13 cellular contexts compared by ENCODE assay signal in genomic region chr19:35720163-35720524, GRCh38. TPM values are rescaled to one million over a fixed set of nuclear protein-coding genes. Genes with fewer than 3 reads are reported as not detected.
DNase-seq lines count a peak whose midpoint lies in the region; ATAC-seq and TF ChIP-seq lines count a peak whose summit lies in the region.
"Had no signal": no experiment of that assay in that cellular context is flagged by ENCODE, and none has a peak within 500 bp of the region (broad histone marks: within the 10 kb centered on the region; RNA-seq: fewer than 3 reads in every experiment).

No MANE protein-coding gene starts in this region.

- POLR2A ChIA-PET in naive thymus-derived CD4-positive, alpha-beta T cell (lab: Charles Lee) = interaction anchor here (1.0 kb wide), 1 partner anchor 18 kb away, joined by 4 read pairs; no protein-coding TSS in a partner anchor

- H3K4me1 Mint-ChIP-seq in T-helper 2 cell treated with Interferon-gamma antibody and Interleukin-4, amounts not matched to agents 5 μg/mL and 100 μg/mL, for 36 hours (ENCODE audit: low read depth) = peaks cover 16% of the 10 kb centered on the region
- peaks cover 27% of the 10 kb centered on the region for H3K4me1 Mint-ChIP-seq in T-helper 17 cell
- peaks cover 21 to 48% (median 30%) of the 10 kb centered on the region in 7 donors for H3K4me1 Mint-ChIP-seq in naive thymus-derived CD4-positive, alpha-beta T cell

- H3K4me3 Mint-ChIP-seq in T-helper 2 cell treated with Interferon-gamma antibody and Interleukin-4, amounts not matched to agents 5 μg/mL and 100 μg/mL, for 36 hours = peak overlapping the region; percentile 24
- H3K4me3 Mint-ChIP-seq in T-helper 17 cell = peak overlapping the region; percentile 43
- peak overlapping the region in 7 of 10 donors; percentile 5 to 86 (median 34) for H3K4me3 Mint-ChIP-seq in naive thymus-derived CD4-positive, alpha-beta T cell

- H3K9me3 Mint-ChIP-seq in T-helper 2 cell treated with Interferon-gamma antibody and Interleukin-4, amounts not matched to agents 5 μg/mL and 100 μg/mL, for 36 hours = no peaks in the 10 kb centered on the region
- no peaks in the 10 kb centered on the region for H3K9me3 Mint-ChIP-seq in naive thymus-derived CD4-positive, alpha-beta T cell

- H3K27ac ChIP-seq in naive thymus-derived CD4-positive, alpha-beta T cell (ENCODE audit: low read depth, low read length) = no peak overlapping the region
- H3K27ac ChIP-seq: breast epithelium, prostate gland, transverse colon had no signal

- no peaks in the 10 kb centered on the region for H3K9me3 ChIP-seq in T-helper 17 cell (ENCODE audit: control insufficient read depth, low read length, poor library complexity, severe bottlenecking)
- H3K9me3 ChIP-seq in naive thymus-derived CD4-positive, alpha-beta T cell (ENCODE audit: control insufficient read depth in 2 of 3, low read length in 3 of 3) = no peaks in the 10 kb centered on the region
- H3K9me3 ChIP-seq: breast epithelium, prostate gland, transverse colon had no signal

- peaks cover 21 to 27% of the 10 kb centered on the region in 2 donors for H3K4me1 ChIP-seq in naive thymus-derived CD4-positive, alpha-beta T cell (ENCODE audit: control insufficient read depth in 2 of 2, insufficient read depth in 2 of 2, low read length in 2 of 2)

- DNase-seq in T-helper 2 cell treated with Interferon-gamma antibody and Interleukin-4, amounts not matched to agents 5 μg/mL and 100 μg/mL, for 36 hours (ENCODE audit: low spot score) = no peak
- no peak for DNase-seq in T-helper 2 cell
- DNase-seq in T-helper 17 cell = no peak
- DNase-seq in naive thymus-derived CD4-positive, alpha-beta T cell = no peak
- no peak for DNase-seq in NCI-H345 (lab: John Stamatoyannopoulos, UW)
- DNase-seq: effector memory CD4-positive, alpha-beta T cell; foreskin melanocyte; mesendoderm; SHP77; transverse colon had no signal

- intact Hi-C loops in naive thymus-derived CD4-positive, alpha-beta T cell (cut with micrococcal nuclease) = no loop called here

- CTCF ChIA-PET in naive thymus-derived CD4-positive, alpha-beta T cell (lab: Charles Lee) = no interaction called here

- peaks cover 48% of the 10 kb centered on the region for H3K36me3 Mint-ChIP-seq in T-helper 2 cell treated with Interferon-gamma antibody and Interleukin-4, amounts not matched to agents 5 μg/mL and 100 μg/mL, for 36 hours (ENCODE audit: low read depth)
- peaks cover 4% of the 10 kb centered on the region for H3K36me3 Mint-ChIP-seq in T-helper 17 cell (ENCODE audit: low read depth)
- peaks cover 0 to 28% (median 4%) of the 10 kb centered on the region in 5 donors for H3K36me3 Mint-ChIP-seq in naive thymus-derived CD4-positive, alpha-beta T cell

- H3K27me3 ChIP-seq in naive thymus-derived CD4-positive, alpha-beta T cell (ENCODE audit: control insufficient read depth in 2 of 2, insufficient read depth in 2 of 2, low read length in 2 of 2) = no peaks in the 10 kb centered on the region
- H3K27me3 ChIP-seq: breast epithelium, transverse colon had no signal

- H3K27ac Mint-ChIP-seq in T-helper 2 cell treated with Interferon-gamma antibody and Interleukin-4, amounts not matched to agents 5 μg/mL and 100 μg/mL, for 36 hours = no peak overlapping the region
- no peak overlapping the region for H3K27ac Mint-ChIP-seq in T-helper 17 cell
- H3K27ac Mint-ChIP-seq in naive thymus-derived CD4-positive, alpha-beta T cell = peak overlapping the region in 1 of 9 donors; percentile 11

- no peak overlapping the region for H3K4me3 ChIP-seq in naive thymus-derived CD4-positive, alpha-beta T cell (ENCODE audit: low read length)
- H3K4me3 ChIP-seq: prostate gland had no signal

- peaks cover 25 to 53% (median 25%) of the 10 kb centered on the region in 3 experiments for H3K36me3 ChIP-seq in naive thymus-derived CD4-positive, alpha-beta T cell (ENCODE audit: control insufficient read depth in 2 of 3, insufficient read depth in 3 of 3, low read length in 3 of 3)

- no peaks in the 10 kb centered on the region for H3K27me3 Mint-ChIP-seq in T-helper 2 cell treated with Interferon-gamma antibody and Interleukin-4, amounts not matched to agents 5 μg/mL and 100 μg/mL, for 36 hours (ENCODE audit: low read depth)
- H3K27me3 Mint-ChIP-seq in T-helper 17 cell = no peaks in the 10 kb centered on the region
- no peaks in the 10 kb centered on the region for H3K27me3 Mint-ChIP-seq in naive thymus-derived CD4-positive, alpha-beta T cell

- TF ChIP-seq POLR2A in GM18505 (IDR thresholded peaks at IDR 0.05; ENCODE audit: borderline replicate concordance, extremely low read depth, insufficient read depth, insufficient read length) = no peak

- ATAC-seq in T-helper 17 cell (no peak), GM18505 (IDR thresholded peaks at IDR 0.05; ENCODE audit: unreplicated experiment) (no peak)
- no peak for ATAC-seq in naive thymus-derived CD4-positive, alpha-beta T cell

RNA-seq across cellular contexts. Expression of gene KMT2B, which starts 2.3 kb away (rescaled TPM):
- 10 to 100 TPM; 74.0 to 76.1 TPM for total RNA-seq in T-helper 17 cell
- total RNA-seq in naive thymus-derived CD4-positive, alpha-beta T cell = 10 to 100 TPM; 64.2 to 79.8 (median 77.3) TPM
- polyA plus RNA-seq in naive thymus-derived CD4-positive, alpha-beta T cell = 1 to 10 TPM in 1 of 2 donors, under 1 TPM in 1; 0.60 to 3.2 TPM

RNA-seq across cellular contexts. Expression of gene ZBTB32, which starts 15.8 kb away (rescaled TPM):
- total RNA-seq in T-helper 17 cell = 1 to 10 TPM; 3.4 to 5.0 TPM
- total RNA-seq in naive thymus-derived CD4-positive, alpha-beta T cell = 10 to 100 TPM in 1 of 5 experiments, 1 to 10 TPM in 1, under 1 TPM in 2, not detected in 1; 0.35 to 41.6 (median 1.0) TPM
- not detected for polyA plus RNA-seq in naive thymus-derived CD4-positive, alpha-beta T cell
- total RNA-seq: transverse colon had no signal

RNA-seq across cellular contexts. Expression of gene IGFLR1, which starts 22.1 kb away (rescaled TPM):
- 10 to 100 TPM; 48.1 to 59.0 TPM for total RNA-seq in T-helper 17 cell
- 100 to 1,000 TPM in 2 of 5 experiments, 10 to 100 TPM in 3; 61.4 to 113 (median 62.8) TPM for total RNA-seq in naive thymus-derived CD4-positive, alpha-beta T cell
- polyA plus RNA-seq in naive thymus-derived CD4-positive, alpha-beta T cell = 100 to 1,000 TPM in 1 of 2 donors, 10 to 100 TPM in 1; 99.5 to 107 TPM

RNA-seq across cellular contexts. Expression of gene U2AF1L4, which starts 25.1 kb away (rescaled TPM):
- total RNA-seq in T-helper 17 cell = 10 to 100 TPM; 48.1 to 68.2 TPM
- 10 to 100 TPM; 33.7 to 86.8 (median 68.6) TPM for total RNA-seq in naive thymus-derived CD4-positive, alpha-beta T cell
- polyA plus RNA-seq in naive thymus-derived CD4-positive, alpha-beta T cell = 10 to 100 TPM; 75.7 to 89.7 TPM

RNA-seq across cellular contexts. Expression of gene PSENEN, which starts 25.3 kb away (rescaled TPM):
- total RNA-seq in T-helper 17 cell = 10 to 100 TPM; 21.2 to 24.9 TPM
- total RNA-seq in naive thymus-derived CD4-positive, alpha-beta T cell = 10 to 100 TPM; 20.4 to 50.9 (median 26.3) TPM
- polyA plus RNA-seq in naive thymus-derived CD4-positive, alpha-beta T cell = 10 to 100 TPM; 49.0 to 79.1 TPM
